ENCODE assay signal across 8 cellular contexts in the genomic region with DNA sequence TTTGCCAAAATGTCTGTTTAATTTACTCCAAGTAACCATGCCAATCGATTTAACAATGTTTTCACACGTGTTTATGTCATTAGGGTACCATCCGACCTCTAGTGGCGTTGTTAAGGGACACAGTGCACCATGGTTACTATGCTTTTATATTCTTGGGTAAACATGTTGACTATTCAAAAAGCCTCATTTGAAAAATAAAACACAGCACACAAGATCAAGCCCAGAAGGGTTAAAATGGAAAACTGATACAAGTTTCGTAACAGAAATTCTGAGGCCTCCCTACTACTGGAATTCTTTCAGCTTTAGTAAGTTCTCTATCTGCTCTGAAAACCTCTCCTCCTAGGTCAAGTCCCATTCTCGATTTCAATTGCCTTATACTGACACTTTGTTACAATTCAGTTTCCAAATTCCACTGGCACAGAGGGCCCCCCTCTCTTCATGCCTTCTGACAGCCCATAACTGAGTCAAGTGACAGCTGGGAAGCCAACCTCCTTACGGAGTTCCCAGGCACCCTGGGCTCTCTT. TPM values are rescaled to one million over a fixed set of nuclear protein-coding genes. Genes with fewer than 3 reads are reported as not detected.
DNase-seq lines count a peak whose midpoint lies in the region; ATAC-seq and TF ChIP-seq lines count a peak whose summit lies in the region.

No MANE protein-coding gene starts in this region.

- H3K4me3 ChIP-seq in AG10803 (ENCODE audit: low read length), result peak overlapping the region; percentile 90

- TF ChIP-seq CTCF in AG10803 (conservative IDR thresholded peaks at IDR 0.05; ENCODE audit: low read length), result peak; percentile 47
- peak; percentile 50 for TF ChIP-seq CTCF in GM12872 (IDR thresholded peaks at IDR 0.05; ENCODE audit: insufficient read depth, low read depth, low read length)

- DNase-seq in AG10803 (ENCODE audit: low read depth), result peak; percentile 71
- DNase-seq in OCI-M1 (lab: John Stamatoyannopoulos, UW), result peak; percentile 33
- DNase-seq in central memory CD4-positive, alpha-beta T cell, result peak; percentile 72
- peak; percentile 28 for DNase-seq in mesenteric fat pad (ENCODE audit: low spot score)
- no peak for DNase-seq in GDM1 (lab: John Stamatoyannopoulos, UW)
- DNase-seq in ACHN, result no peak

- ATAC-seq in GM19463 (IDR thresholded peaks at IDR 0.05; ENCODE audit: unreplicated experiment), result no peak

- in situ Hi-C loops in ACHN (cut with HindIII; ENCODE audit: low pct_ligation_motif_present, low pct_unique_long_range_greater_than_20kb, low sequenced_read_pairs), result loop anchor here (10.0 kb wide), 1 partner anchor 102 kb away; the partner anchor contains the start of gene MMP15

RNA-seq across cellular contexts. Expression of gene CFAP20, which starts 2.1 kb away (rescaled TPM):
- 28.5 TPM for total RNA-seq in mesenteric fat pad

Comparison
In these comparisons a context has a peak if more than half of its experiments do, and no peak if none do; other contexts are left out.
1. DNase-seq: peak in AG10803 (single experiment), OCI-M1 (single experiment), central memory CD4-positive, alpha-beta T cell (single experiment) and mesenteric fat pad (single experiment); none in GDM1 (single experiment) and ACHN (single experiment).